2 cellular contexts compared by ENCODE assay signal in the genomic region with DNA sequence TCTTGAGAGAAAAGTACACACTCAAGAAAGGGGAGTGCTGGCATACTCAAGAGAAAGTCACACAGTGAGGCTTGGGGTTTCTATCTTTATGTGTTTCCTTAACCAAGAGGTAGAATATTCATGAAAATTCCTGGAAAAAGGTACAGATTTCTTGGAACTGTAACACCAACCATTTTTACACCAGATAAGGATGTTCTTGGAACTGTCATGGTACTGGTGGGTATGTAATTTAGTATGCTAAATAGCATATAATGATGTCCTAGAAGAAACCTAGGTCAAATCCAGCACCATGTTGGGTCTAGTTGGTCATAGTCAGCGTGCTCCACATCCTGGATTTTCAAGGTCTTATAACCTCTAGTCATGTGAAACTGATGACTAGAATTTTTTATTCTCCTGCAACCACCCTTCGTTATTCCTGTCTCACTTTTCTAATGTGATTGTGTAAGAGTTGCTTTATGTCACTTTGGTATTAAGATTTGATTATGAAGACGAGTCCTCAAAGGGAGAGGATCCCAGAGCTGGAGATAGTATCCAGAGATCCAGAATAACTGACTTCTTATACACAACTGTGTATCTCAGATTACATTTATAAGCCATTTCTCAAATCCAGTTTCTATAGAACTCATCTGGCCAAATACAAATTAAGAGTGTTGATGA.
TF ChIP-seq lines count a peak whose summit lies in the region.

No MANE protein-coding gene starts in this region.

TF ChIP-seq in GM23338, 12 proteins besides CTCF, POLR2A, EP300 and RAD21:
- no peak for TF ChIP-seq CREB1 (CRISPR knock-in tag; IDR thresholded peaks at IDR 0.05; ENCODE audit: low read depth)
- TF ChIP-seq EZH2phosphoT487 (IDR thresholded peaks at IDR 0.05; ENCODE audit: unreplicated experiment), result no peak
- TF ChIP-seq, protein P1, sequence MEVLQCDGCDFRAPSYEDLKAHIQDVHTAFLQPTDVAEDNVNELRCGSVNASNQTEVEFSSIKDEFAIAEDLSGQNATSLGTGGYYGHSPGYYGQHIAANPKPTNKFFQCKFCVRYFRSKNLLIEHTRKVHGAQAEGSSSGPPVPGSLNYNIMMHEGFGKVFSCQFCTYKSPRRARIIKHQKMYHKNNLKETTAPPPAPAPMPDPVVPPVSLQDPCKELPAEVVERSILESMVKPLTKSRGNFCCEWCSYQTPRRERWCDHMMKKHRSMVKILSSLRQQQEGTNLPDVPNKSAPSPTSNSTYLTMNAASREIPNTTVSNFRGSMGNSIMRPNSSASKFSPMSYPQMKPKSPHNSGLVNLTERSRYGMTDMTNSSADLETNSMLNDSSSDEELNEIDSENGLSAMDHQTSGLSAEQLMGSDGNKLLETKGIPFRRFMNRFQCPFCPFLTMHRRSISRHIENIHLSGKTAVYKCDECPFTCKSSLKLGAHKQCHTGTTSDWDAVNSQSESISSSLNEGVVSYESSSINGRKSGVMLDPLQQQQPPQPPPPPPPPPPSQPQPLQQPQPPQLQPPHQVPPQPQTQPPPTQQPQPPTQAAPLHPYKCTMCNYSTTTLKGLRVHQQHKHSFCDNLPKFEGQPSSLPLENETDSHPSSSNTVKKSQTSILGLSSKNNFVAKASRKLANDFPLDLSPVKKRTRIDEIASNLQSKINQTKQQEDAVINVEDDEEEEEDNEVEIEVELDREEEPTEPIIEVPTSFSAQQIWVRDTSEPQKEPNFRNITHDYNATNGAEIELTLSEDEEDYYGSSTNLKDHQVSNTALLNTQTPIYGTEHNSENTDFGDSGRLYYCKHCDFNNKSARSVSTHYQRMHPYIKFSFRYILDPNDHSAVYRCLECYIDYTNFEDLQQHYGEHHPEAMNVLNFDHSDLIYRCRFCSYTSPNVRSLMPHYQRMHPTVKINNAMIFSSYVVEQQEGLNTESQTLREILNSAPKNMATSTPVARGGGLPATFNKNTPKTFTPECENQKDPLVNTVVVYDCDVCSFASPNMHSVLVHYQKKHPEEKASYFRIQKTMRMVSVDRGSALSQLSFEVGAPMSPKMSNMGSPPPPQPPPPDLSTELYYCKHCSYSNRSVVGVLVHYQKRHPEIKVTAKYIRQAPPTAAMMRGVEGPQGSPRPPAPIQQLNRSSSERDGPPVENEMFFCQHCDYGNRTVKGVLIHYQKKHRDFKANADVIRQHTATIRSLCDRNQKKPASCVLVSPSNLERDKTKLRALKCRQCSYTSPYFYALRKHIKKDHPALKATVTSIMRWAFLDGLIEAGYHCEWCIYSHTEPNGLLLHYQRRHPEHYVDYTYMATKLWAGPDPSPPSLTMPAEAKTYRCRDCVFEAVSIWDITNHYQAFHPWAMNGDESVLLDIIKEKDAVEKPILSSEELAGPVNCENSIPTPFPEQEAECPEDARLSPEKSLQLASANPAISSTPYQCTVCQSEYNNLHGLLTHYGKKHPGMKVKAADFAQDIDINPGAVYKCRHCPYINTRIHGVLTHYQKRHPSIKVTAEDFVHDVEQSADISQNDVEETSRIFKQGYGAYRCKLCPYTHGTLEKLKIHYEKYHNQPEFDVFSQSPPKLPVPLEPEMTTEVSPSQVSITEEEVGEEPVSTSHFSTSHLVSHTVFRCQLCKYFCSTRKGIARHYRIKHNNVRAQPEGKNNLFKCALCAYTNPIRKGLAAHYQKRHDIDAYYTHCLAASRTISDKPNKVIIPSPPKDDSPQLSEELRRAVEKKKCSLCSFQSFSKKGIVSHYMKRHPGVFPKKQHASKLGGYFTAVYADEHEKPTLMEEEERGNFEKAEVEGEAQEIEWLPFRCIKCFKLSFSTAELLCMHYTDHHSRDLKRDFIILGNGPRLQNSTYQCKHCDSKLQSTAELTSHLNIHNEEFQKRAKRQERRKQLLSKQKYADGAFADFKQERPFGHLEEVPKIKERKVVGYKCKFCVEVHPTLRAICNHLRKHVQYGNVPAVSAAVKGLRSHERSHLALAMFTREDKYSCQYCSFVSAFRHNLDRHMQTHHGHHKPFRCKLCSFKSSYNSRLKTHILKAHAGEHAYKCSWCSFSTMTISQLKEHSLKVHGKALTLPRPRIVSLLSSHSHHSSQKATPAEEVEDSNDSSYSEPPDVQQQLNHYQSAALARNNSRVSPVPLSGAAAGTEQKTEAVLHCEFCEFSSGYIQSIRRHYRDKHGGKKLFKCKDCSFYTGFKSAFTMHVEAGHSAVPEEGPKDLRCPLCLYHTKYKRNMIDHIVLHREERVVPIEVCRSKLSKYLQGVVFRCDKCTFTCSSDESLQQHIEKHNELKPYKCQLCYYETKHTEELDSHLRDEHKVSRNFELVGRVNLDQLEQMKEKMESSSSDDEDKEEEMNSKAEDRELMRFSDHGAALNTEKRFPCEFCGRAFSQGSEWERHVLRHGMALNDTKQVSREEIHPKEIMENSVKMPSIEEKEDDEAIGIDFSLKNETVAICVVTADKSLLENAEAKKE (CRISPR knock-in tag; IDR thresholded peaks at IDR 0.05), result no peak

TF ChIP-seq in H1, 55 proteins besides CTCF, POLR2A, EP300 and RAD21:
- no peak for TF ChIP-seq BCL11A (IDR thresholded peaks at IDR 0.05; ENCODE audit: low read depth in 2 of 2, low read length in 2 of 2)
- TF ChIP-seq POU5F1 (IDR thresholded peaks at IDR 0.05; ENCODE audit: low read depth, low read length), result no peak
- no peak for TF ChIP-seq TCF12 (IDR thresholded peaks at IDR 0.05; ENCODE audit: low read depth, low read length)
- TF ChIP-seq SP2 (IDR thresholded peaks at IDR 0.05; ENCODE audit: low read length), result no peak
- TF ChIP-seq SAP30 (IDR thresholded peaks at IDR 0.05; ENCODE audit: insufficient read depth, insufficient replicate concordance, low read length), result no peak
- TF ChIP-seq, protein P2, sequence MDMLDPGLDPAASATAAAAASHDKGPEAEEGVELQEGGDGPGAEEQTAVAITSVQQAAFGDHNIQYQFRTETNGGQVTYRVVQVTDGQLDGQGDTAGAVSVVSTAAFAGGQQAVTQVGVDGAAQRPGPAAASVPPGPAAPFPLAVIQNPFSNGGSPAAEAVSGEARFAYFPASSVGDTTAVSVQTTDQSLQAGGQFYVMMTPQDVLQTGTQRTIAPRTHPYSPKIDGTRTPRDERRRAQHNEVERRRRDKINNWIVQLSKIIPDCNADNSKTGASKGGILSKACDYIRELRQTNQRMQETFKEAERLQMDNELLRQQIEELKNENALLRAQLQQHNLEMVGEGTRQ (IDR thresholded peaks at IDR 0.05; ENCODE audit: low read length), result no peak
- no peak for TF ChIP-seq CREB1 (IDR thresholded peaks at IDR 0.05)
- no peak for TF ChIP-seq JUND (IDR thresholded peaks at IDR 0.05; ENCODE audit: low read length)
- TF ChIP-seq CHD1 (IDR thresholded peaks at IDR 0.05; ENCODE audit: low read depth, low read length), result no peak
- TF ChIP-seq ASH2L (IDR thresholded peaks at IDR 0.05; ENCODE audit: low read length), result no peak
- no peak for TF ChIP-seq NRF1 (IDR thresholded peaks at IDR 0.05; ENCODE audit: low read depth, low read length)
- TF ChIP-seq KDM1A (IDR thresholded peaks at IDR 0.05; ENCODE audit: borderline replicate concordance, low read length), result no peak
- no peak for TF ChIP-seq JUN (IDR thresholded peaks at IDR 0.05; ENCODE audit: low read depth, low read length)
- TF ChIP-seq NANOG (IDR thresholded peaks at IDR 0.05; ENCODE audit: insufficient read depth, low read depth, low read length, poor library complexity, severe bottlenecking), result no peak
- no peak for TF ChIP-seq SP1 (IDR thresholded peaks at IDR 0.05; ENCODE audit: low read depth, low read length)
